Comparison of ENCODE assay signal across 8 cellular contexts in the genomic region with DNA sequence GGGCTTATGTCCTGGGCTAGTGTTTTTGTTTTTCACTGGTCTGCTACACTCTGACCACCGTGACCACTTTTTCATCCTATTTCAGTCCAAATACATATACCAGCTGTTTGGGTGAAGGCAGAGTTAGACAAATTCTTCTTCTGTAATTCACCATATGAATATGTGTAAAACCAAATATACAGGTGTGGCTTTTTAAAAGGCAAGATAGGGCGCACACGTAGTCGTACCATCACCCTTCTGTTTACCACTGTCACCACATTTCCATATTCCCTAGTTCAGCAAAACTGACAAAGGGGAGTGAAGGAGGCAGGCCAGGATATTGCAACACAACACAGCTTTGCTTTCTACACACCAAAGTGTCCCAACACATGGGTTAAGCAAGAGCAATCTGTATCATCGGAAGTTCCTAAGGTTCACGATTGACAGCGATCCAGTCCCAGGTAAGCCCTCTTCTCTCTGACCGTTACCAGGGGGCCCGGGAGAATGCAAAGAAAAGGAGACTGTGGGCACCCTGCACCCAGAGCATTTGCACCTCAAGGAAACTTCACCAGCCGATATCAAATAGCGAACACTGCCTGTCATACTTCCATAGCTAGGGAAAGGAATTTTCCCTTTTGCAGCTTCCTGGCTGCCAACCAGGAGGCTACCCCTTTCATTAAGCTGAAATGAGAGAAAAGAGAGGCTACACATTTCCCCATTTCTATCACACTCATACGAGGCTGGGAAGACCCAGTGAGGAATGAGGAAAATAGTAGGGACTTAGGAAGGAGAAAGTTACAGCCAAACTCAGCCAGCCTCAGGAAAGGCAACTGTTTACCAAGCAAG. TPM values are rescaled to one million over a fixed set of nuclear protein-coding genes. Genes with fewer than 3 reads are reported as not detected.
DNase-seq lines count a peak whose midpoint lies in the region; ATAC-seq, FAIRE-seq and TF ChIP-seq lines count a peak whose summit lies in the region.

No MANE protein-coding gene starts in this region.

- no peak overlapping the region for H4K8ac ChIP-seq in mesenchymal stem cell (ENCODE audit: low read length)

- peak overlapping the region; percentile 8 to 62 (median 43); a peak in 16 of 22 replicates for H3K9ac ChIP-seq in BLaER1 treated with 17β-estradiol and CSF1 and Interleukin-3, amounts not matched to agents 10 nM and 100 nM
- H3K9ac ChIP-seq in astrocyte (ENCODE audit: low read length): no peak overlapping the region
- H3K9ac ChIP-seq in mesenchymal stem cell (ENCODE audit: low read length): no peak overlapping the region

- peak overlapping the region; percentile 17 for H3K4me3 Mint-ChIP-seq in astrocyte (ENCODE audit: unreplicated experiment)
- H3K4me3 Mint-ChIP-seq in activated T-helper 1 cell treated with anti-CD3 and anti-CD28 coated beads, Interleukin-12 subunit alpha, Interleukin-12 subunit beta, Interleukin-2, Interleukin-4 antibody, amounts not matched to agents 30 ng/mL and 10 ng/mL and 1 ng/mL, durations not matched to agents 14 hours and 24 hours and 36 hours: no peak overlapping the region

- no peak overlapping the region for H2BK5ac ChIP-seq in mesenchymal stem cell (ENCODE audit: low read depth, low read length, poor library complexity, severe bottlenecking)

- 89% methylated on average over 10 of the region's 12 CpGs for WGBS in mesenchymal stem cell

- H3K4ac ChIP-seq in mesenchymal stem cell (ENCODE audit: low read depth in 1 of 2, low read length in 2 of 2): no peak overlapping the region

- TF ChIP-seq CTCF in astrocyte (IDR thresholded peaks at IDR 0.05; ENCODE audit: insufficient read depth, low read depth, low read length): no peak

- no peaks in the 10 kb centered on the region for H3K9me3 ChIP-seq in BLaER1 treated with 17β-estradiol and CSF1 and Interleukin-3, amounts not matched to agents 10 nM and 100 nM (replicated peaks in 1 of 11)
- no peaks in the 10 kb centered on the region for H3K9me3 ChIP-seq in astrocyte (ENCODE audit: insufficient read depth, low read depth, low read length)
- H3K9me3 ChIP-seq in mesenchymal stem cell (ENCODE audit: control insufficient read depth, low read length): no peaks in the 10 kb centered on the region

- H3K27me3 Mint-ChIP-seq in astrocyte (ENCODE audit: low read depth, unreplicated experiment): no peaks in the 10 kb centered on the region
- H3K27me3 Mint-ChIP-seq in activated T-helper 1 cell treated with anti-CD3 and anti-CD28 coated beads, Interleukin-12 subunit alpha, Interleukin-12 subunit beta, Interleukin-2, Interleukin-4 antibody, amounts not matched to agents 30 ng/mL and 10 ng/mL and 1 ng/mL, durations not matched to agents 14 hours and 24 hours and 36 hours (ENCODE audit: insufficient read depth): no peaks in the 10 kb centered on the region

- ATAC-seq in HG02870 (IDR thresholded peaks at IDR 0.05; ENCODE audit: unreplicated experiment) (peak; percentile 46), HG02970 (IDR thresholded peaks at IDR 0.05; ENCODE audit: low FRiP score, unreplicated experiment) (no peak)

- intact Hi-C loops in activated T-helper 1 cell treated with anti-CD3 and anti-CD28 coated beads, Interleukin-12 subunit alpha, Interleukin-12 subunit beta, Interleukin-2, Interleukin-4 antibody, amounts not matched to agents 30 ng/mL and 10 ng/mL and 1 ng/mL, durations not matched to agents 14 hours and 24 hours and 36 hours (cut with micrococcal nuclease): loop anchor here (1.0 kb wide), 1 partner anchor 68 kb away; no protein-coding TSS in a partner anchor

- no peak overlapping the region for H2AK5ac ChIP-seq in mesenchymal stem cell (ENCODE audit: low read length, severe bottlenecking)

- no peak overlapping the region for H3K14ac ChIP-seq in mesenchymal stem cell (ENCODE audit: low read length in 2 of 2)

- H4K20me1 ChIP-seq in BLaER1 treated with 17β-estradiol and CSF1 and Interleukin-3, amounts not matched to agents 10 nM and 100 nM: peaks cover 97 to 100% (median 100%) of the 10 kb centered on the region in 11 experiments
- H4K20me1 ChIP-seq in astrocyte (ENCODE audit: insufficient read depth, low read length): peaks cover 98% of the 10 kb centered on the region

- no peak for DNase-seq in astrocyte (ENCODE audit: low read depth)
- peak; percentile 88 for DNase-seq in mesenchymal stem cell
- DNase-seq in NK-92 (lab: John Stamatoyannopoulos, UW; ENCODE audit: unreplicated experiment): no peak
- DNase-seq in epidermal melanocyte (ENCODE audit: insufficient read length, low spot score): no peak
- DNase-seq in activated T-helper 1 cell treated with anti-CD3 and anti-CD28 coated beads, Interleukin-12 subunit alpha, Interleukin-12 subunit beta, Interleukin-2, Interleukin-4 antibody, amounts not matched to agents 30 ng/mL and 10 ng/mL and 1 ng/mL, durations not matched to agents 14 hours and 24 hours and 36 hours (ENCODE audit: low spot score): no peak

- H3K4me1 ChIP-seq in BLaER1 treated with 17β-estradiol and CSF1 and Interleukin-3, amounts not matched to agents 10 nM and 100 nM: peaks cover 75 to 100% (median 90%) of the 10 kb centered on the region in 10 experiments
- peaks cover 13% of the 10 kb centered on the region for H3K4me1 ChIP-seq in astrocyte (ENCODE audit: insufficient read depth, low read length)
- H3K4me1 ChIP-seq in mesenchymal stem cell (ENCODE audit: control insufficient read depth, insufficient read depth, low read depth, low read length): peaks cover 10% of the 10 kb centered on the region

- H3K27ac Mint-ChIP-seq in astrocyte (ENCODE audit: unreplicated experiment): peak overlapping the region; percentile 31
- H3K27ac Mint-ChIP-seq in activated T-helper 1 cell treated with anti-CD3 and anti-CD28 coated beads, Interleukin-12 subunit alpha, Interleukin-12 subunit beta, Interleukin-2, Interleukin-4 antibody, amounts not matched to agents 30 ng/mL and 10 ng/mL and 1 ng/mL, durations not matched to agents 14 hours and 24 hours and 36 hours: no peak overlapping the region

- peaks cover 46% of the 10 kb centered on the region for H3K4me1 Mint-ChIP-seq in astrocyte (ENCODE audit: low read depth, unreplicated experiment)
- H3K4me1 Mint-ChIP-seq in activated T-helper 1 cell treated with anti-CD3 and anti-CD28 coated beads, Interleukin-12 subunit alpha, Interleukin-12 subunit beta, Interleukin-2, Interleukin-4 antibody, amounts not matched to agents 30 ng/mL and 10 ng/mL and 1 ng/mL, durations not matched to agents 14 hours and 24 hours and 36 hours (ENCODE audit: low read depth): peaks cover 46% of the 10 kb centered on the region

- FAIRE-seq in astrocyte (lab: Jason Lieb, UNC): no peak

- H2AFZ ChIP-seq in astrocyte (ENCODE audit: low read depth, low read length): no peak overlapping the region
- no peak overlapping the region for H2AFZ ChIP-seq in mesenchymal stem cell (ENCODE audit: low read depth, low read length)

- peak overlapping the region in 3 of 10 experiments; percentile 13 to 31 (median 18); a peak in 3 of 20 replicates for H3K4me3 ChIP-seq in BLaER1 treated with 17β-estradiol and CSF1 and Interleukin-3, amounts not matched to agents 10 nM and 100 nM
- H3K4me3 ChIP-seq in astrocyte (ENCODE audit: insufficient read depth, low read depth, low read length): no peak overlapping the region
- peak overlapping the region in 1 of 2 experiments; percentile 15 for H3K4me3 ChIP-seq in mesenchymal stem cell (ENCODE audit: insufficient read depth in 1 of 2, low read depth in 1 of 2, low read length in 2 of 2)

- no peak overlapping the region for H2BK12ac ChIP-seq in mesenchymal stem cell (ENCODE audit: low read length in 2 of 2)

- peaks cover 0 to 44% (median 34%) of the 10 kb centered on the region in 11 experiments; a peak in 18 of 22 replicates for H3K36me3 ChIP-seq in BLaER1 treated with 17β-estradiol and CSF1 and Interleukin-3, amounts not matched to agents 10 nM and 100 nM
- H3K36me3 ChIP-seq in astrocyte (ENCODE audit: insufficient read depth, low read length): no peaks in the 10 kb centered on the region
- H3K36me3 ChIP-seq in mesenchymal stem cell (ENCODE audit: control insufficient read depth in 1 of 2, insufficient read depth in 2 of 2, low read depth in 1 of 2, low read length in 2 of 2): peaks cover 0 to 6% of the 10 kb centered on the region in 2 experiments

- no peak overlapping the region for H2BK120ac ChIP-seq in mesenchymal stem cell (ENCODE audit: low read depth, low read length)

- H3K9me3 Mint-ChIP-seq in astrocyte (ENCODE audit: unreplicated experiment): no peaks in the 10 kb centered on the region
- no peaks in the 10 kb centered on the region for H3K9me3 Mint-ChIP-seq in activated T-helper 1 cell treated with anti-CD3 and anti-CD28 coated beads, Interleukin-12 subunit alpha, Interleukin-12 subunit beta, Interleukin-2, Interleukin-4 antibody, amounts not matched to agents 30 ng/mL and 10 ng/mL and 1 ng/mL, durations not matched to agents 14 hours and 24 hours and 36 hours

- peak overlapping the region; percentile 44 to 79 (median 67) for H3K27ac ChIP-seq in BLaER1 treated with 17β-estradiol and CSF1 and Interleukin-3, amounts not matched to agents 10 nM and 100 nM
- H3K27ac ChIP-seq in astrocyte (ENCODE audit: low read depth, low read length) (no peak overlapping the region), mesenchymal stem cell (ENCODE audit: low read length, poor library complexity, severe bottlenecking) (no peak overlapping the region)

- peaks cover 4% of the 10 kb centered on the region for H3K79me1 ChIP-seq in mesenchymal stem cell (replicated peaks; ENCODE audit: low read length, poor library complexity, severe bottlenecking)

- H2BK15ac ChIP-seq in mesenchymal stem cell (ENCODE audit: low read depth, poor library complexity, severe bottlenecking): no peak overlapping the region

- no peaks in the 10 kb centered on the region for H3K36me3 Mint-ChIP-seq in astrocyte (ENCODE audit: low read depth, unreplicated experiment)
- no peaks in the 10 kb centered on the region for H3K36me3 Mint-ChIP-seq in activated T-helper 1 cell treated with anti-CD3 and anti-CD28 coated beads, Interleukin-12 subunit alpha, Interleukin-12 subunit beta, Interleukin-2, Interleukin-4 antibody, amounts not matched to agents 30 ng/mL and 10 ng/mL and 1 ng/mL, durations not matched to agents 14 hours and 24 hours and 36 hours (ENCODE audit: low read depth)

- H3K27me3 ChIP-seq in BLaER1 treated with 17β-estradiol and CSF1 and Interleukin-3, amounts not matched to agents 10 nM and 100 nM: no peaks in the 10 kb centered on the region
- no peaks in the 10 kb centered on the region for H3K27me3 ChIP-seq in astrocyte (ENCODE audit: insufficient read depth, low read length)
- no peaks in the 10 kb centered on the region for H3K27me3 ChIP-seq in mesenchymal stem cell (ENCODE audit: control insufficient read depth in 1 of 2, insufficient read depth in 1 of 2, low read length in 2 of 2)

- no peak overlapping the region for H3K23ac ChIP-seq in mesenchymal stem cell (ENCODE audit: low read length in 2 of 2)

- peak overlapping the region; percentile 54 to 90 (median 79) for H3K4me2 ChIP-seq in BLaER1 treated with 17β-estradiol and CSF1 and Interleukin-3, amounts not matched to agents 10 nM and 100 nM
- peak overlapping the region; percentile 12 for H3K4me2 ChIP-seq in astrocyte (ENCODE audit: low read length)
- H3K4me2 ChIP-seq in mesenchymal stem cell (ENCODE audit: low read length, poor library complexity, severe bottlenecking): no peak overlapping the region

- H3K18ac ChIP-seq in mesenchymal stem cell (ENCODE audit: low read depth in 1 of 2, low read length in 2 of 2): no peak overlapping the region

- H3K79me2 ChIP-seq in astrocyte (ENCODE audit: insufficient read depth, low read length): peaks cover 100% of the 10 kb centered on the region

- no peak overlapping the region for H4K91ac ChIP-seq in mesenchymal stem cell (ENCODE audit: low read length)

RNA-seq across cellular contexts. Expression of gene CREBBP, which starts 23.1 kb away (rescaled TPM):
- 42.6 and 53.0 TPM in 2 replicates for total RNA-seq in astrocyte
- polyA plus RNA-seq in mesenchymal stem cell (2013, experiment 1 of 2): 20.5 TPM
- 20.1 TPM for polyA plus RNA-seq in mesenchymal stem cell (2013, experiment 2 of 2)
- total RNA-seq in activated T-helper 1 cell treated with anti-CD3 and anti-CD28 coated beads, Interleukin-12 subunit alpha, Interleukin-12 subunit beta, Interleukin-2, Interleukin-4 antibody, amounts not matched to agents 30 ng/mL and 10 ng/mL and 1 ng/mL, durations not matched to agents 14 hours and 24 hours and 36 hours: 49.3 and 50.3 TPM in 2 replicates

Comparison
In these comparisons a context has a peak if more than half of its experiments do, and no peak if none do; other contexts are left out.
1. H3K27ac ChIP-seq: peak in BLaER1 treated with 17β-estradiol and CSF1 and Interleukin-3, amounts not matched to agents 10 nM and 100 nM (11 of 11); none in astrocyte (single experiment) and mesenchymal stem cell (single experiment).
2. H3K9ac ChIP-seq: peak in BLaER1 treated with 17β-estradiol and CSF1 and Interleukin-3, amounts not matched to agents 10 nM and 100 nM (11 of 11); none in astrocyte (single experiment) and mesenchymal stem cell (single experiment).